In genomic region chr12:121893901-121894540, GRCh38 we compare ENCODE assay signal across 8 cellular contexts. TPM values are rescaled to one million over a fixed set of nuclear protein-coding genes. Genes with fewer than 3 reads are reported as not detected.
DNase-seq lines count a peak whose midpoint lies in the region; ATAC-seq and TF ChIP-seq lines count a peak whose summit lies in the region.

No MANE protein-coding gene starts in this region.

- intact Hi-C loops in CD14-positive monocyte (cut with micrococcal nuclease): no loop called here
- intact Hi-C loops in lower lobe of right lung (cut with DNase I): no loop called here

- H3K27me3 ChIP-seq in MG63 (no peaks in the 10 kb centered on the region), lower lobe of right lung (ENCODE audit: low read depth) (no peaks in the 10 kb centered on the region)

- H3K27ac ChIP-seq in lower lobe of right lung: no peak overlapping the region

- ATAC-seq in lower lobe of right lung (peak; percentile 19 to 38), GM21360 (IDR thresholded peaks at IDR 0.05; ENCODE audit: unreplicated experiment) (no peak), HG03108 (IDR thresholded peaks at IDR 0.05; ENCODE audit: unreplicated experiment) (no peak), GM19324 (IDR thresholded peaks at IDR 0.05; ENCODE audit: low FRiP score, unreplicated experiment) (no peak)

- peaks cover 42 to 59% of the 10 kb centered on the region in 2 donors for H3K36me3 Mint-ChIP-seq in CD14-positive monocyte
- H3K36me3 Mint-ChIP-seq in activated naive CD8-positive, alpha-beta T cell treated with anti-CD3 and anti-CD28 coated beads for 36 hours: peaks cover 23% of the 10 kb centered on the region

- peak overlapping the region in 4 of 7 donors; percentile 3 to 60 (median 26) for H3K27ac Mint-ChIP-seq in CD14-positive monocyte
- H3K27ac Mint-ChIP-seq in activated naive CD8-positive, alpha-beta T cell treated with anti-CD3 and anti-CD28 coated beads for 36 hours: peak overlapping the region; percentile 89

- H3K4me3 ChIP-seq in MG63 (no peak overlapping the region), lower lobe of right lung (no peak overlapping the region)

- H3K9me3 Mint-ChIP-seq in CD14-positive monocyte: peaks cover 0 to under 1% (median 0%) of the 10 kb centered on the region in 7 donors
- H3K9me3 Mint-ChIP-seq in activated naive CD8-positive, alpha-beta T cell treated with anti-CD3 and anti-CD28 coated beads for 36 hours: no peaks in the 10 kb centered on the region

- H3K36me3 ChIP-seq in MG63 (peaks cover 31% of the 10 kb centered on the region), lower lobe of right lung (peaks cover 64% of the 10 kb centered on the region)

- no peak overlapping the region for H3K4me3 Mint-ChIP-seq in CD14-positive monocyte
- H3K4me3 Mint-ChIP-seq in activated naive CD8-positive, alpha-beta T cell treated with anti-CD3 and anti-CD28 coated beads for 36 hours: peak overlapping the region; percentile 22

- H3K27me3 Mint-ChIP-seq in CD14-positive monocyte (ENCODE audit: low read depth in 3 of 3): peaks cover 0 to 2% (median 0%) of the 10 kb centered on the region in 3 donors
- H3K27me3 Mint-ChIP-seq in activated naive CD8-positive, alpha-beta T cell treated with anti-CD3 and anti-CD28 coated beads for 36 hours: no peaks in the 10 kb centered on the region

- peaks cover 20% of the 10 kb centered on the region for H3K4me1 Mint-ChIP-seq in CD14-positive monocyte
- H3K4me1 Mint-ChIP-seq in activated naive CD8-positive, alpha-beta T cell treated with anti-CD3 and anti-CD28 coated beads for 36 hours: peaks cover 38% of the 10 kb centered on the region

- DNase-seq in CD14-positive monocyte (ENCODE audit: low spot score) (no peak), MG63 (peak; percentile 44), lower lobe of right lung (no peak), SHP77 treated with DMSO at 0.1 percent for 48 hours (lab: John Stamatoyannopoulos, UW) (no peak)
- no peak for DNase-seq in activated naive CD8-positive, alpha-beta T cell treated with anti-CD3 and anti-CD28 coated beads for 36 hours

- TF ChIP-seq CTCF in CD14-positive monocyte (IDR thresholded peaks at IDR 0.05) (no peak), lower lobe of right lung (IDR thresholded peaks at IDR 0.05) (no peak)

- peaks cover 25% of the 10 kb centered on the region for H3K4me1 ChIP-seq in lower lobe of right lung

- H3K9me3 ChIP-seq in MG63: no peaks in the 10 kb centered on the region
- no peaks in the 10 kb centered on the region for H3K9me3 ChIP-seq in lower lobe of right lung

RNA-seq across cellular contexts. Expression of gene PSMD9, which starts 5.4 kb away (rescaled TPM):
- 10 to 100 TPM; 89.6 to 93.3 TPM for polyA plus RNA-seq in CD14-positive monocyte
- total RNA-seq in MG63 (2014; rRNA removed; shearing (Covaris generic); ENCODE audit: low replicate concordance): 66.6 and 117 TPM in 2 replicates
- 10 to 100 TPM; 64.3 to 68.5 TPM for total RNA-seq in activated naive CD8-positive, alpha-beta T cell treated with anti-CD3 and anti-CD28 coated beads for 36 hours
- total RNA-seq in lower lobe of right lung: 36.6 TPM

RNA-seq across cellular contexts. Expression of gene CFAP251, which starts 24.4 kb away (rescaled TPM):
- under 1 TPM in 1 of 2 donors, not detected in 1; 0.17 TPM for polyA plus RNA-seq in CD14-positive monocyte
- 0.74 and 1.7 TPM in 2 replicates for total RNA-seq in MG63 (2014; rRNA removed; shearing (Covaris generic); ENCODE audit: low replicate concordance)
- 1 to 10 TPM; 1.3 to 1.8 TPM for total RNA-seq in activated naive CD8-positive, alpha-beta T cell treated with anti-CD3 and anti-CD28 coated beads for 36 hours
- 8.2 TPM for total RNA-seq in lower lobe of right lung

RNA-seq across cellular contexts. Expression of gene HPD, which starts 35.4 kb away (rescaled TPM):
- polyA plus RNA-seq in CD14-positive monocyte: under 1 TPM in 1 of 2 donors, not detected in 1; 0.75 TPM
- 0.56 and 3.1 TPM in 2 replicates for total RNA-seq in MG63 (2014; rRNA removed; shearing (Covaris generic); ENCODE audit: low replicate concordance)
- not detected for total RNA-seq in activated naive CD8-positive, alpha-beta T cell treated with anti-CD3 and anti-CD28 coated beads for 36 hours
- 2.5 TPM for total RNA-seq in lower lobe of right lung

Comparison
In these comparisons a context has a peak if more than half of its experiments do, and no peak if none do; other contexts are left out.
1. ATAC-seq: peak in lower lobe of right lung (2 of 2); none in GM21360 (single experiment), HG03108 (single experiment) and GM19324 (single experiment).